In the genomic region with DNA sequence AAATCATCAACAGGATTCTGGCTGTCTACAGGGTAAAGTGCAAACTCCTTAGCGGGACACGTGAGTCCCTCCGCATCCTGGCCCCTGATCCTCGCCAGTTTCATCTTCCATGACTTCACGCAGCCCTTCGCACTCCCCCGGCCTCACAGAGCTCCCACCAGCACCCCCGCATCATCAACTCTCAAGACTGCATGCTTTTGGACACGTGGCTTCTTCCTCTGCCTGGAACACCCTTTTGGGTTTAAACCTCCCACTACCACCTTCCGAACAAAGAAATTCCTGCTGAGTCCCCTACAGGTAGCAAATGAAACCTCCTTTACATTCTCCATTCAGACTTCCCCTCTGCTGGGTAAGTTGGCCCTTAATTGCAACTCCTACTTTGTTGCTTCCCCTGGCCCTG, we compare ENCODE assay signal across 2 cellular contexts.
TF ChIP-seq lines count a peak whose summit lies in the region.

No MANE protein-coding gene starts in this region.

TF ChIP-seq in IMR-90, 13 proteins besides CTCF, POLR2A, EP300 and RAD21:
- no peak for TF ChIP-seq BHLHE40 (IDR thresholded peaks at IDR 0.05; ENCODE audit: low read depth, low read length)

TF ChIP-seq in H1, 55 proteins besides CTCF, POLR2A, EP300 and RAD21:
- TF ChIP-seq NRF1 (IDR thresholded peaks at IDR 0.05; ENCODE audit: low read depth, low read length), result no peak
- no peak for TF ChIP-seq EZH2 (IDR thresholded peaks at IDR 0.05; ENCODE audit: low read depth, low read length, severe bottlenecking)
- TF ChIP-seq CBX5 (IDR thresholded peaks at IDR 0.05; ENCODE audit: low read depth, low read length), result no peak
- TF ChIP-seq SIRT6 (IDR thresholded peaks at IDR 0.05; ENCODE audit: low read length), result no peak
- TF ChIP-seq MAFK (IDR thresholded peaks at IDR 0.05; ENCODE audit: low read depth, low read length), result no peak
- TF ChIP-seq RFX5 (IDR thresholded peaks at IDR 0.05; ENCODE audit: borderline replicate concordance, low read depth, low read length), result no peak
- TF ChIP-seq POLR2AphosphoS5 (IDR thresholded peaks at IDR 0.05; ENCODE audit: low read depth, low read length), result no peak
- peak; percentile 48; the same call in 1 of the 2 replicates for TF ChIP-seq TEAD4 (IDR thresholded peaks at IDR 0.05; ENCODE audit: low read depth, low read length)
- TF ChIP-seq, protein P1, sequence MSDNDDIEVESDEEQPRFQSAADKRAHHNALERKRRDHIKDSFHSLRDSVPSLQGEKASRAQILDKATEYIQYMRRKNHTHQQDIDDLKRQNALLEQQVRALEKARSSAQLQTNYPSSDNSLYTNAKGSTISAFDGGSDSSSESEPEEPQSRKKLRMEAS (IDR thresholded peaks at IDR 0.05), result peak; percentile 95
- TF ChIP-seq GABPA (IDR thresholded peaks at IDR 0.05; ENCODE audit: borderline replicate concordance, insufficient read depth, low read length), result no peak
- no peak for TF ChIP-seq JUN (IDR thresholded peaks at IDR 0.05; ENCODE audit: low read depth, low read length)
- TF ChIP-seq SUZ12 (IDR thresholded peaks at IDR 0.05; ENCODE audit: low read length), result no peak
- 0 out of 2 replicates have a peak, but pooled peaks have one; percentile 17 for TF ChIP-seq ATF2 (IDR thresholded peaks at IDR 0.05; ENCODE audit: low read length)
- no peak for TF ChIP-seq FOSL1 (IDR thresholded peaks at IDR 0.05; ENCODE audit: insufficient read depth, low read depth, low read length)
- TF ChIP-seq, protein P2, sequence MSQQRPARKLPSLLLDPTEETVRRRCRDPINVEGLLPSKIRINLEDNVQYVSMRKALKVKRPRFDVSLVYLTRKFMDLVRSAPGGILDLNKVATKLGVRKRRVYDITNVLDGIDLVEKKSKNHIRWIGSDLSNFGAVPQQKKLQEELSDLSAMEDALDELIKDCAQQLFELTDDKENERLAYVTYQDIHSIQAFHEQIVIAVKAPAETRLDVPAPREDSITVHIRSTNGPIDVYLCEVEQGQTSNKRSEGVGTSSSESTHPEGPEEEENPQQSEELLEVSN (IDR thresholded peaks at IDR 0.05), result peak; percentile 89
- no peak for TF ChIP-seq NANOG (IDR thresholded peaks at IDR 0.05; ENCODE audit: insufficient read depth, low read depth, low read length, poor library complexity, severe bottlenecking)
- TF ChIP-seq BACH1 (IDR thresholded peaks at IDR 0.05; ENCODE audit: low read length), result no peak
- TF ChIP-seq CHD1 (IDR thresholded peaks at IDR 0.05; ENCODE audit: low read depth, low read length), result no peak
- no peak for TF ChIP-seq TBP (IDR thresholded peaks at IDR 0.05; ENCODE audit: low read depth, low read length)
